8 cellular contexts compared by ENCODE assay signal in the genomic region with DNA sequence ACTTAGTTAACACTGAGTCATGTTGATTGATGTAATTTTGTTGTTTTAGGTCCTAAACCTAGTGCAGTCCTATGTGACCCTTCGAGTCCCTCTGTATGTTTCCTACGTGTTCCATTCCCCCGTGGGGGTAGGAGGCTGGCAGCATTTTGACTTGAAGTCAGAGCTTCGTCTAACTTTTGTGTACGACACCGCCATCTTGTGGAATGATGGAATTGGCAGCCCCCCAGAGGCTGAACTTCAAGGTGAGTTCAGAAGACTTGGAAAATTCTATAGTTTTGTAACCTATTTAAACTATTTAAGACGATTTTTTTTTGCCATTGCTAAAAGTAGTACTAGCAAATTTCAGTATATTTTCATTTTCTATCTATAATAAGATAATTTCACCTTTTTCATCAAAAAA.
DNase-seq lines count a peak whose midpoint lies in the region; ATAC-seq lines count a peak whose summit lies in the region.

No MANE protein-coding gene starts in this region.

- H3K9me3 Mint-ChIP-seq in activated naive CD8-positive, alpha-beta T cell treated with anti-CD3 and anti-CD28 coated beads, Interleukin-2, amount 10 ng/mL, durations not matched to agents 7 days and 5 days, result no peaks in the 10 kb centered on the region

- POLR2A ChIA-PET in activated naive CD8-positive, alpha-beta T cell treated with anti-CD3 and anti-CD28 coated beads, Interleukin-2, amount 10 ng/mL, durations not matched to agents 7 days and 5 days (lab: Charles Lee), result no interaction called here

- H3K4me3 Mint-ChIP-seq in activated naive CD8-positive, alpha-beta T cell treated with anti-CD3 and anti-CD28 coated beads, Interleukin-2, amount 10 ng/mL, durations not matched to agents 7 days and 5 days, result no peak overlapping the region

- no peak overlapping the region for H3K27ac Mint-ChIP-seq in activated naive CD8-positive, alpha-beta T cell treated with anti-CD3 and anti-CD28 coated beads, Interleukin-2, amount 10 ng/mL, durations not matched to agents 7 days and 5 days

- DNase-seq in SIG-M5 treated with dmso at 0.1 percent for 504 hours (lab: John Stamatoyannopoulos, UW; ENCODE audit: unreplicated experiment) (peak; percentile 13), SIG-M5 (lab: John Stamatoyannopoulos, UW) (no peak), NCI-H82 treated with DMSO at 0.1 percent for 48 hours (lab: John Stamatoyannopoulos, UW; ENCODE audit: unreplicated experiment) (peak; percentile 32), iPS-NIHi7 (ENCODE audit: extremely low spot score) (peak; percentile 69)
- peak; percentile 30 for DNase-seq in activated naive CD8-positive, alpha-beta T cell treated with anti-CD3 and anti-CD28 coated beads, Interleukin-2, amount 10 ng/mL, durations not matched to agents 7 days and 5 days
- peak; percentile 11 to 21 for DNase-seq in stimulated activated CD4-positive, alpha-beta T cell treated with anti-CD3 and anti-CD28 coated beads, Interleukin-4, amount 100 ng/mL, for 48 hours (ENCODE audit: low read depth in 2 of 2)
- DNase-seq in NK-92 treated with Interleukin-12 subunit alpha and Interleukin-12 subunit beta, amount 100 ng/mL, for 24 hours (lab: John Stamatoyannopoulos, UW), result no peak

- peaks cover 15% of the 10 kb centered on the region for H3K27me3 Mint-ChIP-seq in activated naive CD8-positive, alpha-beta T cell treated with anti-CD3 and anti-CD28 coated beads, Interleukin-2, amount 10 ng/mL, durations not matched to agents 7 days and 5 days

- ATAC-seq in HG02759 (IDR thresholded peaks at IDR 0.05; ENCODE audit: unreplicated experiment), result peak; percentile 76
- no peak for ATAC-seq in activated naive CD8-positive, alpha-beta T cell treated with anti-CD3 and anti-CD28 coated beads, Interleukin-2, amount 10 ng/mL, durations not matched to agents 7 days and 5 days (ENCODE audit: low read depth)

- peaks cover 2% of the 10 kb centered on the region for H3K4me1 Mint-ChIP-seq in activated naive CD8-positive, alpha-beta T cell treated with anti-CD3 and anti-CD28 coated beads, Interleukin-2, amount 10 ng/mL, durations not matched to agents 7 days and 5 days

- no peaks in the 10 kb centered on the region for H3K36me3 Mint-ChIP-seq in activated naive CD8-positive, alpha-beta T cell treated with anti-CD3 and anti-CD28 coated beads, Interleukin-2, amount 10 ng/mL, durations not matched to agents 7 days and 5 days

Comparison
In these comparisons a context has a peak if more than half of its experiments do, and no peak if none do; other contexts are left out.
1. DNase-seq: peak in SIG-M5 treated with dmso at 0.1 percent for 504 hours (single experiment), NCI-H82 treated with DMSO at 0.1 percent for 48 hours (single experiment), activated naive CD8-positive, alpha-beta T cell treated with anti-CD3 and anti-CD28 coated beads, Interleukin-2, amount 10 ng/mL, durations not matched to agents 7 days and 5 days (single experiment), iPS-NIHi7 (single experiment) and stimulated activated CD4-positive, alpha-beta T cell treated with anti-CD3 and anti-CD28 coated beads, Interleukin-4, amount 100 ng/mL, for 48 hours (2 of 2); none in SIG-M5 (single experiment) and NK-92 treated with Interleukin-12 subunit alpha and Interleukin-12 subunit beta, amount 100 ng/mL, for 24 hours (single experiment).